Comparison of ENCODE assay signal across 8 cellular contexts in genomic region chr3:48473617-48473952, GRCh38. TPM values are rescaled to one million over a fixed set of nuclear protein-coding genes. Genes with fewer than 3 reads are reported as not detected.
DNase-seq lines count a peak whose midpoint lies in the region; ATAC-seq and TF ChIP-seq lines count a peak whose summit lies in the region.

No MANE protein-coding gene starts in this region.

- H3K79me2 ChIP-seq in MM.1S (ENCODE audit: low read length) = peaks cover 37% of the 10 kb centered on the region

- no peaks in the 10 kb centered on the region for H3K9me3 ChIP-seq in MM.1S (replicated peaks; ENCODE audit: insufficient read depth, low read length)
- no peaks in the 10 kb centered on the region for H3K9me3 ChIP-seq in duodenal mucosa (ENCODE audit: control insufficient read depth in 1 of 2, low read length in 2 of 2)
- H3K9me3 ChIP-seq in neutrophil = no peaks in the 10 kb centered on the region

- peak overlapping the region; percentile 80; the same call in 1 of the 2 replicates for H3K9ac ChIP-seq in MM.1S (ENCODE audit: low read length)
- peak overlapping the region; percentile 43 to 99 for H3K9ac ChIP-seq in duodenal mucosa (ENCODE audit: low read depth in 1 of 2, low read length in 2 of 2)

- no peaks in the 10 kb centered on the region for H3K9me2 ChIP-seq in MM.1S (replicated peaks; ENCODE audit: insufficient read depth, low read length)

- no peak for DNase-seq in CD14-positive monocyte (ENCODE audit: low spot score)
- DNase-seq in MM.1S = no peak
- no peak for DNase-seq in cerebellar cortex (ENCODE audit: low spot score)
- no peak for DNase-seq in NCI-H82 (lab: John Stamatoyannopoulos, UW)
- no peak for DNase-seq in NCI-H446 (lab: John Stamatoyannopoulos, UW)

- intact Hi-C loops in CD14-positive monocyte (cut with micrococcal nuclease) = no loop called here

- peak overlapping the region; percentile 95 to 100 (median 97) for H3K27ac Mint-ChIP-seq in CD14-positive monocyte

- H3K4me2 ChIP-seq in MM.1S (ENCODE audit: low read depth, low read length) = peak overlapping the region; percentile 67

- 0 out of 2 replicates have a peak, but pooled peaks cover 5% of the 10 kb centered on the region for H3F3A ChIP-seq in MM.1S (ENCODE audit: insufficient read depth, low read length)

- TF ChIP-seq CTCF in CD14-positive monocyte (IDR thresholded peaks at IDR 0.05) (no peak), MM.1S (IDR thresholded peaks at IDR 0.05; ENCODE audit: low read length) (no peak), neutrophil (IDR thresholded peaks at IDR 0.05) (no peak)

- no peak for ATAC-seq in HG02981 (IDR thresholded peaks at IDR 0.05; ENCODE audit: unreplicated experiment)

- H3K4me3 Mint-ChIP-seq in CD14-positive monocyte = peak overlapping the region in 1 of 2 donors; percentile 67

- peak overlapping the region; percentile 10; the same call in 1 of the 2 replicates for H3K4me3 ChIP-seq in MM.1S (ENCODE audit: low read length)
- peak overlapping the region; percentile 90 to 94 for H3K4me3 ChIP-seq in duodenal mucosa (ENCODE audit: low read depth in 1 of 2, low read length in 2 of 2)
- H3K4me3 ChIP-seq in neutrophil (ENCODE audit: low read depth in 1 of 2, low read length in 1 of 2) = peak overlapping the region; percentile 69 to 73

- peaks cover 38% of the 10 kb centered on the region for H3K4me1 Mint-ChIP-seq in CD14-positive monocyte

- H3K27me3 ChIP-seq in MM.1S (replicated peaks; ENCODE audit: insufficient read depth, low read length) = no peaks in the 10 kb centered on the region
- H3K27me3 ChIP-seq in duodenal mucosa (ENCODE audit: control insufficient read depth in 1 of 2, insufficient read depth in 2 of 2, low read length in 2 of 2) = no peaks in the 10 kb centered on the region
- no peaks in the 10 kb centered on the region for H3K27me3 ChIP-seq in neutrophil

- H3K36me3 ChIP-seq in MM.1S (replicated peaks; ENCODE audit: insufficient read depth, low read length) (no peaks in the 10 kb centered on the region), duodenal mucosa (ENCODE audit: control insufficient read depth in 1 of 2, insufficient read depth in 2 of 2, low read length in 2 of 2) (peaks cover 6 to 17% of the 10 kb centered on the region in 2 donors), neutrophil (peaks cover 22% of the 10 kb centered on the region)

- H4K20me1 ChIP-seq in MM.1S (ENCODE audit: insufficient read depth, low read length) = no peaks in the 10 kb centered on the region

- no peaks in the 10 kb centered on the region for H3K27me3 Mint-ChIP-seq in CD14-positive monocyte (ENCODE audit: low read depth in 3 of 3)

- H3K27ac ChIP-seq in MM.1S (ENCODE audit: low read length) (peak overlapping the region; percentile 89; the same call in 1 of the 2 replicates), duodenal mucosa (ENCODE audit: low read depth, low read length) (peak overlapping the region; percentile 94), neutrophil (peak overlapping the region; percentile 95)

- H3K36me3 Mint-ChIP-seq in CD14-positive monocyte = peaks cover 44 to 63% of the 10 kb centered on the region in 2 donors

- peak overlapping the region; percentile 94 for H2AFZ ChIP-seq in MM.1S (ENCODE audit: low read length)

- H3K9me3 Mint-ChIP-seq in CD14-positive monocyte = no peaks in the 10 kb centered on the region

- H3K4me1 ChIP-seq in MM.1S (ENCODE audit: low read length) (peaks cover 8% of the 10 kb centered on the region), duodenal mucosa (ENCODE audit: control insufficient read depth in 1 of 2, insufficient read depth in 2 of 2, low read length in 2 of 2) (peaks cover 22 to 42% of the 10 kb centered on the region in 2 donors), neutrophil (ENCODE audit: control insufficient read depth in 1 of 2, insufficient read depth in 1 of 2, low read depth in 1 of 2, low read length in 1 of 2) (peaks cover 30 to 41% of the 10 kb centered on the region in 2 experiments)

RNA-seq across cellular contexts. Expression of gene ATRIP, which starts 27.0 kb away (rescaled TPM):
- 1 to 10 TPM; 1.8 to 2.8 TPM for polyA plus RNA-seq in CD14-positive monocyte

RNA-seq across cellular contexts. Expression of gene SHISA5, which starts 30.4 kb away (rescaled TPM):
- 100 to 1,000 TPM; 242 to 266 TPM for polyA plus RNA-seq in CD14-positive monocyte

RNA-seq across cellular contexts. Expression of gene TMA7, which starts 33.5 kb away (rescaled TPM):
- polyA plus RNA-seq in CD14-positive monocyte = 100 to 1,000 TPM; 478 to 559 TPM

RNA-seq across cellular contexts. Expression of gene CCDC51, which starts 33.7 kb away (rescaled TPM):
- polyA plus RNA-seq in CD14-positive monocyte = 1 to 10 TPM; 5.4 to 5.9 TPM

RNA-seq across cellular contexts. Expression of gene PLXNB1, which starts 43.7 kb away (rescaled TPM):
- under 1 TPM in 1 of 2 donors, not detected in 1; 0.14 TPM for polyA plus RNA-seq in CD14-positive monocyte

Comparison
In these comparisons a context has a peak if more than half of its experiments do, and no peak if none do; other contexts are left out.
1. H3K4me3 ChIP-seq: peak in every context shown above with its lines; median percentile 92 in duodenal mucosa; 71 in neutrophil; 10 in MM.1S.